ENCODE assay signal across 16 cellular contexts in the genomic region with DNA sequence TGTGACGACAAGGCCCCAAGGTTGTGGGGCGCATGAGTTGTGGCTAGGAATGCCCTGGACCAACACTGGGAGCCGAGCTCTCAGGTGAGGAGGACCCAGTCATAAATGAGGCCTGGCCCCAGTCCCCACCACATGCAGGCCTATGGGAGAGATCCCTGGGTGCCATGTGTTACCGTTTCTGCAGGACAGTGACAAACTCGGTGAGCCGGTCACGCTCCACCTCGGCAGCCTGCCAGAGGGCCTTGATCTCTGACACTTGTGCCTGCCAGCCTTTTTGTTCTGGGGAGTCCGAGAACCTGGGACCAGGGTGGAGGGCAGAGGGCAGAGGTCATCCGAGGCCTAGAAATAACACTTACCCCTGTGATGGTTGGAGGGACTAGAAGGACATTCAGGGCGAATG. TPM values are rescaled to one million over a fixed set of nuclear protein-coding genes. Genes with fewer than 3 reads are reported as not detected.
"Had no signal": no experiment of that assay in that cellular context is flagged by ENCODE, and none has a peak within 500 bp of the region (broad histone marks: within the 10 kb centered on the region; RNA-seq: fewer than 3 reads in every experiment).

No MANE protein-coding gene starts in this region.

- H3K27ac ChIP-seq: ascending aorta, epithelial cell of prostate, SK-N-MC, upper lobe of left lung had no signal

- H3K36me3 ChIP-seq: ascending aorta, upper lobe of left lung had no signal

- H3K27me3 ChIP-seq: ascending aorta, upper lobe of left lung had no signal

- H3K4me1 ChIP-seq: upper lobe of left lung had no signal

- DNase-seq: activated CD4-positive, alpha-beta T cell treated with anti-CD3 and anti-CD28 coated beads, Interleukin-2, amount 50 U/mL, for 48 hours; activated naive CD4-positive, alpha-beta T cell; activated T-cell treated with anti-CD3 and anti-CD28 coated beads, Interleukin-2, amount 50 U/mL, for 48 hours; cortex of kidney; effector memory CD8-positive, alpha-beta T cell; hippocampal formation; occipital lobe; small intestine; T-cell; T1000; upper lobe of left lung had no signal

- H3K4me3 ChIP-seq: ascending aorta, SK-N-MC, upper lobe of left lung had no signal

- ATAC-seq: effector memory CD8-positive, alpha-beta T cell; natural killer cell treated with Interleukin-12 subunit alpha and Interleukin-12 subunit beta and Interleukin-15 and Interleukin-18, amount 100 ng/mL, for 72 hours; stimulated activated memory B cell treated with anti-CD40 and anti-IgM and Interleukin-4, amounts not matched to agents 10 μg/mL and 1 μg/mL and 100 μg/mL, for 72 hours; T-cell had no signal

- H3K9me3 ChIP-seq: ascending aorta, upper lobe of left lung had no signal

RNA-seq across cellular contexts. Expression of gene HHATL, which starts 27.7 kb away (rescaled TPM):
- total RNA-seq: ascending aorta; natural killer cell treated with Interleukin-12 subunit alpha and Interleukin-12 subunit beta and Interleukin-15 and Interleukin-18, amount 100 ng/mL, for 72 hours; occipital lobe; T-cell had no signal

RNA-seq across cellular contexts. Expression of gene KLHL40, which starts 45.0 kb away (rescaled TPM):
- total RNA-seq: ascending aorta; natural killer cell treated with Interleukin-12 subunit alpha and Interleukin-12 subunit beta and Interleukin-15 and Interleukin-18, amount 100 ng/mL, for 72 hours; occipital lobe; T-cell; upper lobe of left lung had no signal
